24 cellular contexts compared by ENCODE assay signal in the genomic region with DNA sequence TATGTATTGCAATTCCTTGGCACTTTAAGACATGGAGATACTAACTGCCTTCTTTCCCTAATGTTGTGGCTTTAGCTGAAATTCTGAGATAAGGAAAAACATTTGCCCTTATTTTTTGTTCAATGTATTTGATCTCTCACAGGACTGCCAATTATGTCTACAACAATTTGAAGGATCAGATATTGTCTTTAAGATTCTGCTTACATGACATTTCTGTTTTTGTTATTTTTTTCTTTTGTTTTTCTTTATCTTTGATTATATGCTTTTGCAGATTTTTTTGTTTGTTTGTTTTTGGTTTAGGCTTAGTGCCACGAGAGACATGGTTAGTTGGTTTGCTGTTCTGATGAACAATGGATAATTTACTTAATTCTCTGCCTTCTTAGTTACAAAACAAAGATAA.
"Had no signal": no experiment of that assay in that cellular context is flagged by ENCODE, and none has a peak within 500 bp of the region (broad histone marks: within the 10 kb centered on the region; RNA-seq: fewer than 3 reads in every experiment).

No MANE protein-coding gene starts in this region.

- H3K27me3 ChIP-seq: MG63 had no signal

- H3K36me3 ChIP-seq: MG63 had no signal

- DNase-seq: Karpas-422, KG1, MG63, NCI-H1092, NCI-H1105 treated with DMSO at 0.1 percent for 48 hours, NCI-H1417 treated with DMSO at 0.1 percent for 48 hours, NCI-H146, NCI-H1694 treated with DMSO at 0.1 percent for 48 hours, NCI-H1930, NCI-H2081, NCI-H2107, NCI-H2171, NCI-H226, NCI-H446, NCI-H510A, NCI-H524 treated with DMSO at 0.1 percent for 48 hours, NCI-H69, NCI-H774, PC-3, SHP77, T-helper 1 cell had no signal

- H3K4me3 ChIP-seq: MG63 had no signal

- H3K9me3 ChIP-seq: MG63 had no signal

- ATAC-seq: Panc1, PC-3, SK-N-SH treated with all-trans-retinoic acid at 6 μM for 48 hours had no signal

- H3K27ac ChIP-seq: RWPE1 had no signal
